In the genomic region with DNA sequence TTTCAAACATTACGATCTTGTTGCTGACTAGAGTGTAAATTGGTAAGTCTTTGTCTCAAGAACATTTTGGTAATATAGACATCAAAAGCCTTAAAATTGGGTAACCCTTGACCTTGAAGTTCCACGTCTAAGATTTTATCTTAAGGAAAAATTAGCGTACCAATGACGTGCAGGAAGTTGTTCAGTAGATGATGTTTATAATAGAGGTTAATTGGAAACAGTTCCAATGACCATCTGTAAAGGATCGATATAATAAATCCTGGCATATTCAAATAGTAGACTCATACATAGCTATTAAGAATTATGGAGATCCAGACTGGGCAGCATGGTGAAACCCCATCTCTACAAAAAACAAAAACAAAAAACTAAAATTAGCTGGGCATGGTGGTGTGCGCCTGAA, we compare ENCODE assay signal across 7 cellular contexts.
"Had no signal": no experiment of that assay in that cellular context is flagged by ENCODE, and none has a peak within 500 bp of the region (broad histone marks: within the 10 kb centered on the region; RNA-seq: fewer than 3 reads in every experiment).

No MANE protein-coding gene starts in this region.

- H3K4me3 ChIP-seq: K562 had no signal

- H3K4me3 Mint-ChIP-seq: IgD-negative memory B cell had no signal

- DNase-seq: IMR-90, KBM-7, KG1 had no signal

- H3K27me3 Mint-ChIP-seq: IgD-negative memory B cell had no signal

- H3K27ac ChIP-seq: HL-60 had no signal

- ATAC-seq: HepG2, K562 had no signal
